ENCODE assay signal across 8 cellular contexts in genomic region chr10:5945561-5946418, GRCh38.
DNase-seq lines count a peak whose midpoint lies in the region; ATAC-seq and TF ChIP-seq lines count a peak whose summit lies in the region.

No MANE protein-coding gene starts in this region.

- no peaks in the 10 kb centered on the region for H3K27me3 ChIP-seq in ACC112 (ENCODE audit: insufficient read depth, low read length)
- H3K27me3 ChIP-seq in muscle layer of duodenum (ENCODE audit: low read depth, low read length), result no peaks in the 10 kb centered on the region

- TF ChIP-seq CTCF in epithelial cell of esophagus (IDR thresholded peaks at IDR 0.05; ENCODE audit: insufficient read depth, low read depth, low read length, missing control alignments), result no peak

- H3K4me1 ChIP-seq in ACC112 (ENCODE audit: control insufficient read depth, insufficient read depth, low read length, unreplicated experiment), result peaks cover 35% of the 10 kb centered on the region
- H3K4me1 ChIP-seq in muscle layer of duodenum (ENCODE audit: control insufficient read depth in 1 of 2, insufficient read depth in 2 of 2, low read length in 2 of 2), result peaks cover 6 to 15% of the 10 kb centered on the region in 2 donors

- no peaks in the 10 kb centered on the region for H3K9me3 ChIP-seq in muscle layer of duodenum (ENCODE audit: control insufficient read depth in 1 of 2, low read length in 2 of 2)

- H3K36me3 ChIP-seq in ACC112 (ENCODE audit: insufficient read depth, low read length) (no peaks in the 10 kb centered on the region), muscle layer of duodenum (ENCODE audit: control insufficient read depth in 1 of 2, insufficient read depth in 2 of 2, low read length in 2 of 2) (no peaks in the 10 kb centered on the region)

- H3K79me2 ChIP-seq in ACC112 (ENCODE audit: control insufficient read depth, insufficient read depth, low read length, unreplicated experiment), result no peaks in the 10 kb centered on the region

- H3K4me3 ChIP-seq in ACC112 (ENCODE audit: low read depth, low read length) (peak overlapping the region; percentile 61), epithelial cell of esophagus (ENCODE audit: low read length) (no peak overlapping the region), muscle layer of duodenum (ENCODE audit: low read depth in 1 of 2, low read length in 2 of 2) (peak overlapping the region; percentile 38 to 48)

- no peak for ATAC-seq in HG03175 (IDR thresholded peaks at IDR 0.05; ENCODE audit: unreplicated experiment)

- H2AFZ ChIP-seq in ACC112 (ENCODE audit: low read length, unreplicated experiment), result peak overlapping the region; percentile 76

- H3K27ac ChIP-seq in ACC112 (ENCODE audit: low read depth, low read length) (peak overlapping the region; percentile 96), muscle layer of duodenum (ENCODE audit: low read length) (peak overlapping the region; percentile 88)

- DNase-seq in NCI-H226 (peak; percentile 72), epithelial cell of esophagus (ENCODE audit: low read depth) (peak; percentile 78), 8988T (no peak), NCI-H146 (lab: John Stamatoyannopoulos, UW) (no peak), SW480 (ENCODE audit: low spot score) (no peak)

Comparison
In these comparisons a context has a peak if more than half of its experiments do, and no peak if none do; other contexts are left out.
1. DNase-seq: peak in NCI-H226 (single experiment) and epithelial cell of esophagus (single experiment); none in 8988T (single experiment), NCI-H146 (single experiment) and SW480 (single experiment).